In the genomic region with DNA sequence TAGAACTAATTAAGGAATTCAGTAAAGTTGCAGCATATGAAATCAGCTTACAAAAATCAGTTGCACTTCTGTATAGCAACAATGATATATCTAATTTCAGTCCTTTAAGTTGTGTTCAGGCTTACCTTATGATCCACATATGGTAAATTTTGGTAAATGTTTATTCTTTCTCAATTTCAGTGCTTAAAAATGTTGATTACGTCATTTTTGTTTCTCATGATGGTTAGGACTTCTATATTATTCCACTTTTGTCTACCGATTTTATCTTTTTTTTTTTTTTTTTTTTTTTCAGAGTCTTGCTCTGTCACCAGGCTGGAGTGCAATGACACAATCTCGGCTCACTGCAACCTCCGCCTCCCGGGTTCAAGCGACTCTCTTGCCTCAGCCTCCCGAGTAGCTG, we compare ENCODE assay signal across 12 cellular contexts. TPM values are rescaled to one million over a fixed set of nuclear protein-coding genes. Genes with fewer than 3 reads are reported as not detected.
"Had no signal": no experiment of that assay in that cellular context is flagged by ENCODE, and none has a peak within 500 bp of the region (broad histone marks: within the 10 kb centered on the region; RNA-seq: fewer than 3 reads in every experiment).

No MANE protein-coding gene starts in this region.

- H3K4me1 ChIP-seq: HAP-1 had no signal

- H3K9me3 Mint-ChIP-seq: GM23338, HFFc6 had no signal

- H3K27ac ChIP-seq: GM23248 had no signal

- H3K4me3 ChIP-seq: GM23248, GM23338, HAP-1 had no signal

- H3K9me3 ChIP-seq: HAP-1 had no signal

- H3K4me1 Mint-ChIP-seq: GM23338, H9 had no signal

- H3K4me3 Mint-ChIP-seq: GM23338, H9, HFFc6 had no signal

- H3K27ac Mint-ChIP-seq: GM23338, H9, HFFc6 had no signal

- H3K9ac ChIP-seq: GM23248 had no signal

- FAIRE-seq: H1, H54 had no signal

- H3K36me3 ChIP-seq: HAP-1 had no signal

- DNase-seq: GM23248, GOT3, H7, H9, HCEC 1CT, HFFc6 had no signal

- ATAC-seq: GM23338, HCT116 had no signal

- H2AFZ ChIP-seq: GM23248, GM23338 had no signal

- H3K4me2 ChIP-seq: GM23338 had no signal

RNA-seq across cellular contexts. Expression of gene SLC6A14, which starts 40.7 kb away (rescaled TPM):
- total RNA-seq: GM23248, GM23338, H1, H4, H9, HFFc6 had no signal
- polyA plus RNA-seq: GM23248, GM23338, H1 had no signal
